In the genomic region with DNA sequence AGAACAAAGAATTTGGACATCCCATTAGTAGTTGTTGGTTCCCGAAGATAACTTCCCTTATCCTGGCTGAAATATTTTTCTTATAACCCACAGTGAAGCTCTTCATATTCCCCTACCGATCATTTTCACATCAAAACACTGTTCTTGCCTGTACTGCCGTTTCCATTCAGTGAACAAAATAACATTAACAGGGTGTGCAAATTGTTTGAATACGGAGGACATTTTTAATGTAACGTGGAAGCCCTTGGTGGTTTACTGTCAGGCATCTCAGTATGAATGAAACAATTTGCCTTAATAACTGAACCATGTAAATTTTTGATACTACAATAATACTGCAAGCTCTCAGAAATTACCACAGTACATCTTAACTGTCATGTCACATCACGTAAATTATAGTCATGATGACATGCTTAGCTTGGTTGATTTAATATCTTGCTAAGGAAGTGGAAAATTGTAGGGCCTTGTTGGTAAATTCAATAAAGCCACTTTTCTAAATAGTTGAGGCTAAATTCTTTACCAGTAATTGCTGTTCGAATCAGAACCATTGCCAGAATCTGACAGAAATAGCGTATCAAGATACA, we compare ENCODE assay signal across 26 cellular contexts.
DNase-seq lines count a peak whose midpoint lies in the region; ATAC-seq and TF ChIP-seq lines count a peak whose summit lies in the region.
"Had no signal": no experiment of that assay in that cellular context is flagged by ENCODE, and none has a peak within 500 bp of the region (broad histone marks: within the 10 kb centered on the region; RNA-seq: fewer than 3 reads in every experiment).

No MANE protein-coding gene starts in this region.

- peaks cover 7% of the 10 kb centered on the region for H3K27me3 Mint-ChIP-seq in brain
- H3K27me3 Mint-ChIP-seq: CD4-positive, CD25-positive, alpha-beta regulatory T cell had no signal

- H3K36me3 ChIP-seq in SK-N-MC (ENCODE audit: insufficient read depth, low read length), result no peaks in the 10 kb centered on the region
- H3K36me3 ChIP-seq: BE2C, BLaER1 had no signal

- H3K9me3 ChIP-seq in SK-N-MC (ENCODE audit: low read depth, low read length), result no peaks in the 10 kb centered on the region
- H3K9me3 ChIP-seq: BE2C, BLaER1 had no signal

- no peak for TF ChIP-seq CTCF in brain (conservative IDR thresholded peaks at IDR 0.05)

- peaks cover 0 to 5% (median 0%) of the 10 kb centered on the region in 5 experiments for H3K9me3 Mint-ChIP-seq in brain
- H3K9me3 Mint-ChIP-seq: CD4-positive, CD25-positive, alpha-beta regulatory T cell; CD8-positive, alpha-beta memory T cell had no signal

- H3K4me1 Mint-ChIP-seq in brain, result peaks cover 29% of the 10 kb centered on the region
- H3K4me1 Mint-ChIP-seq: CD14-positive monocyte; CD4-positive, alpha-beta memory T cell; CD4-positive, CD25-positive, alpha-beta regulatory T cell; CD8-positive, alpha-beta memory T cell had no signal

- ATAC-seq in HG03354 (IDR thresholded peaks at IDR 0.05; ENCODE audit: poor library complexity, severe bottlenecking, unreplicated experiment), result no peak
- no peak for ATAC-seq in HG02973 (IDR thresholded peaks at IDR 0.05; ENCODE audit: unreplicated experiment)
- ATAC-seq: GM12878 had no signal

- peak overlapping the region; percentile 46; the same call in 1 of the 2 replicates for H3K4me3 ChIP-seq in SK-N-MC
- H3K4me3 ChIP-seq: BLaER1, GM12878 had no signal

- no peak overlapping the region for H3K9ac ChIP-seq in SK-N-MC (ENCODE audit: insufficient read length)
- H3K9ac ChIP-seq: BLaER1 had no signal

- CTCF ChIA-PET in HEK293T (lab: Yijun Ruan, JAX), result interaction anchor here (0.6 kb wide), 1 partner anchor 10 kb away, joined by 4 read pairs; no protein-coding TSS in a partner anchor

- POLR2A ChIA-PET in HEK293T (lab: Yijun Ruan, JAX), result no interaction called here

- H3K36me3 Mint-ChIP-seq in brain, result no peaks in the 10 kb centered on the region
- H3K36me3 Mint-ChIP-seq: CD14-positive monocyte; CD4-positive, alpha-beta memory T cell; CD4-positive, CD25-positive, alpha-beta regulatory T cell; CD8-positive, alpha-beta memory T cell had no signal

- H3K4me3 Mint-ChIP-seq in brain, result no peak overlapping the region
- H3K4me3 Mint-ChIP-seq: CD14-positive monocyte; CD4-positive, alpha-beta memory T cell; CD4-positive, CD25-positive, alpha-beta regulatory T cell; CD8-positive, alpha-beta memory T cell had no signal

- peak overlapping the region in 3 of 5 experiments; percentile 23 to 69 (median 23) for H3K27ac Mint-ChIP-seq in brain
- H3K27ac Mint-ChIP-seq: CD14-positive monocyte; CD4-positive, alpha-beta memory T cell; CD4-positive, CD25-positive, alpha-beta regulatory T cell; CD8-positive, alpha-beta memory T cell had no signal

- H3K27ac ChIP-seq in SK-N-MC, result peak overlapping the region; percentile 95
- H3K27ac ChIP-seq: BLaER1 had no signal

- no peak for DNase-seq in HEK293T (ENCODE audit: extremely low spot score)
- no peak for DNase-seq in SK-N-MC (ENCODE audit: low read depth, low spot score)
- DNase-seq in retina, result peak; percentile 57
- no peak for DNase-seq in HCEC 1CT
- no peak for DNase-seq in NCI-H1105 (lab: John Stamatoyannopoulos, UW)
- DNase-seq: 8988T; ACHN; BE2C; C1 segment of cervical spinal cord; CD4-positive, alpha-beta memory T cell; CD4-positive, CD25-positive, alpha-beta regulatory T cell; CD8-positive, alpha-beta memory T cell; COR-L47; DMS 273 treated with DMSO at 0.1 percent for 48 hours; DMS153; DMS53; DMS79; DND-41; EL; GDM1 had no signal

TF ChIP-seq in HEK293T, 16 proteins besides CTCF, POLR2A, EP300 and RAD21:
- TF ChIP-seq ZNF384 (IDR thresholded peaks at IDR 0.05) (no peak), SP1 (IDR thresholded peaks at IDR 0.05) (no peak)
- TF ChIP-seq, protein P1, sequence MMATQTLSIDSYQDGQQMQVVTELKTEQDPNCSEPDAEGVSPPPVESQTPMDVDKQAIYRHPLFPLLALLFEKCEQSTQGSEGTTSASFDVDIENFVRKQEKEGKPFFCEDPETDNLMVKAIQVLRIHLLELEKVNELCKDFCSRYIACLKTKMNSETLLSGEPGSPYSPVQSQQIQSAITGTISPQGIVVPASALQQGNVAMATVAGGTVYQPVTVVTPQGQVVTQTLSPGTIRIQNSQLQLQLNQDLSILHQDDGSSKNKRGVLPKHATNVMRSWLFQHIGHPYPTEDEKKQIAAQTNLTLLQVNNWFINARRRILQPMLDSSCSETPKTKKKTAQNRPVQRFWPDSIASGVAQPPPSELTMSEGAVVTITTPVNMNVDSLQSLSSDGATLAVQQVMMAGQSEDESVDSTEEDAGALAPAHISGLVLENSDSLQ (IDR thresholded peaks at IDR 0.05), result peak; percentile 51; the same call in 1 of the 2 replicates
